ENCODE assay signal across 18 cellular contexts in the genomic region with DNA sequence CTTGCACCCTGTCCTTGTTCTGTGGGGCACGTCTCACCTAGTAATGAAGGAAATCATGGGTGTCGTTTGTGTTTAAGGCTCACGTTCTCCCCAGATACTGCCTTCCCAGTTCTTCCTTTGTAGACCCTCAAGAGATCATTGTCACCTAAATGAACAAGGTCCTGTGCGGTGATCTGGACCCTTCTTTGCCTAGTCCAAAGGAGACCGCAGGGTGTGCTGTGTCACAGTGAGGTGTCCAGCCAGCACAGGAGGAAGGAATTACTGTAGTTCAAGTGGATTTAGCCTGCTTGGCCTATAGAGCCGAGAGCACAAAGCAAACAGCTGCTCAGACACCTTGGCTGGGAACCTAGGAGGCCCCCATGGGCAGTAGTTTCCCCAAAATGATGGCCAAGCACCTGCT.
"Had no signal": no experiment of that assay in that cellular context is flagged by ENCODE, and none has a peak within 500 bp of the region (broad histone marks: within the 10 kb centered on the region; RNA-seq: fewer than 3 reads in every experiment).

No MANE protein-coding gene starts in this region.

- H3K4me3 Mint-ChIP-seq: naive thymus-derived CD8-positive, alpha-beta T cell; neural crest cell; type B pancreatic cell had no signal

- DNase-seq: effector CD4-positive, alpha-beta T cell; foreskin melanocyte; head of caudate nucleus; kidney glomerular epithelial cell; mammary epithelial cell; mucosa of descending colon; ovary; small intestine; stimulated activated CD4-positive, alpha-beta T cell treated with anti-CD3 and anti-CD28 coated beads, Interleukin-12 subunit alpha, Interleukin-12 subunit beta, amount 100 ng/mL, for 4 hours; stimulated activated naive CD4-positive, alpha-beta T cell treated with Interleukin-2 at 50 U/mL for 16 hours; uterus had no signal

- H3K4me1 ChIP-seq: right atrium auricular region, thyroid gland, uterus had no signal

- H3K9me3 ChIP-seq: mucosa of descending colon, ovary, right atrium auricular region, thyroid gland, uterus had no signal

- H3K4me3 ChIP-seq: coronary artery, mucosa of descending colon, ovary, right atrium auricular region, thyroid gland, uterus had no signal

- H3K9me3 Mint-ChIP-seq: naive thymus-derived CD8-positive, alpha-beta T cell; neural crest cell; type B pancreatic cell had no signal

- H3K4me1 Mint-ChIP-seq: neural crest cell had no signal

- H3K27me3 ChIP-seq: ovary, right atrium auricular region, thyroid gland, uterus had no signal

- H3K27ac ChIP-seq: coronary artery, ovary, right atrium auricular region, thyroid gland, uterus had no signal

- ATAC-seq: mucosa of descending colon; naive thymus-derived CD8-positive, alpha-beta T cell had no signal

- H3K36me3 Mint-ChIP-seq: naive thymus-derived CD8-positive, alpha-beta T cell; type B pancreatic cell had no signal

- FAIRE-seq: islet of Langerhans, small intestine had no signal

- H3K36me3 ChIP-seq: ovary, right atrium auricular region, thyroid gland, uterus had no signal

- H3K27ac Mint-ChIP-seq: naive thymus-derived CD8-positive, alpha-beta T cell; type B pancreatic cell had no signal
